17 cellular contexts compared by ENCODE assay signal in genomic region chr4:165756831-165757230, GRCh38.
DNase-seq lines count a peak whose midpoint lies in the region; ATAC-seq and TF ChIP-seq lines count a peak whose summit lies in the region.
"Had no signal": no experiment of that assay in that cellular context is flagged by ENCODE, and none has a peak within 500 bp of the region (broad histone marks: within the 10 kb centered on the region; RNA-seq: fewer than 3 reads in every experiment).

No MANE protein-coding gene starts in this region.

- no peak overlapping the region for H3K4me2 ChIP-seq in neural progenitor cell
- H3K4me2 ChIP-seq in smooth muscle cell = no peak overlapping the region
- H3K4me2 ChIP-seq: A549 had no signal

- H4K20me1 ChIP-seq in neural progenitor cell (ENCODE audit: low read depth) (no peaks in the 10 kb centered on the region), smooth muscle cell (ENCODE audit: low read depth) (no peaks in the 10 kb centered on the region)

- CTCF ChIA-PET in activated CD4-positive, alpha-beta T cell treated with anti-CD3 and anti-CD28 coated beads for 36 hours (lab: Charles Lee) = no interaction called here

- H3F3A ChIP-seq in neural progenitor cell (ENCODE audit: low read depth) = no peaks in the 10 kb centered on the region
- H3F3A ChIP-seq in smooth muscle cell (ENCODE audit: low read depth) = no peaks in the 10 kb centered on the region

- H3K9ac ChIP-seq in iPS-18a (ENCODE audit: low read length) (peak overlapping the region; percentile 36), neural progenitor cell (no peak overlapping the region), smooth muscle cell (ENCODE audit: low read depth) (no peak overlapping the region)

- H2AFZ ChIP-seq in neural progenitor cell (replicated peaks) = peak overlapping the region; percentile 27
- H2AFZ ChIP-seq in smooth muscle cell (ENCODE audit: low read depth) = no peak overlapping the region

- H3K36me3 ChIP-seq in iPS-18a (ENCODE audit: control insufficient read depth, low read depth, low read length) (no peaks in the 10 kb centered on the region), neural progenitor cell (no peaks in the 10 kb centered on the region), smooth muscle cell (ENCODE audit: low read depth) (no peaks in the 10 kb centered on the region)

- DNase-seq in G401 (ENCODE audit: low spot score) (peak; percentile 88), NCI-H69 (lab: John Stamatoyannopoulos, UW) (peak; percentile 47), neural progenitor cell (ENCODE audit: low spot score) (no peak), GM19240 (ENCODE audit: insufficient read length, low spot score) (no peak), smooth muscle cell (lab: John Stamatoyannopoulos, UW; ENCODE audit: unreplicated experiment) (no peak)
- DNase-seq in activated CD4-positive, alpha-beta T cell treated with anti-CD3 and anti-CD28 coated beads for 36 hours = no peak
- DNase-seq: AML-193; Caco-2; CD4-positive, alpha-beta T cell; GDM1; HCEC 1CT; IMR-90 had no signal

- no peaks in the 10 kb centered on the region for H3K36me3 Mint-ChIP-seq in neural progenitor cell
- H3K36me3 Mint-ChIP-seq in activated CD4-positive, alpha-beta T cell treated with anti-CD3 and anti-CD28 coated beads for 36 hours (ENCODE audit: low read depth) = no peaks in the 10 kb centered on the region

- POLR2A ChIA-PET in activated CD4-positive, alpha-beta T cell treated with anti-CD3 and anti-CD28 coated beads for 36 hours (lab: Charles Lee) = no interaction called here

- no peaks in the 10 kb centered on the region for H3K27me3 ChIP-seq in iPS-18a (ENCODE audit: control insufficient read depth, insufficient read depth, low read length)
- no peaks in the 10 kb centered on the region for H3K27me3 ChIP-seq in neural progenitor cell
- no peaks in the 10 kb centered on the region for H3K27me3 ChIP-seq in smooth muscle cell (ENCODE audit: low read depth)

- intact Hi-C loops in activated CD4-positive, alpha-beta T cell treated with anti-CD3 and anti-CD28 coated beads for 36 hours (cut with DNase I, micrococcal nuclease) = no loop called here

- H3K4me3 ChIP-seq in iPS-18a (ENCODE audit: low read length) = no peak overlapping the region
- H3K4me3 ChIP-seq in neural progenitor cell = no peak overlapping the region
- H3K4me3 ChIP-seq in smooth muscle cell = no peak overlapping the region
- H3K4me3 ChIP-seq: A549 had no signal

- no peak overlapping the region for H3K4me3 Mint-ChIP-seq in neural progenitor cell
- no peak overlapping the region for H3K4me3 Mint-ChIP-seq in activated CD4-positive, alpha-beta T cell treated with anti-CD3 and anti-CD28 coated beads for 36 hours
- H3K4me3 Mint-ChIP-seq: CD4-positive, alpha-beta T cell had no signal

- H3K27ac Mint-ChIP-seq in neural progenitor cell = peak overlapping the region; percentile 72
- H3K27ac Mint-ChIP-seq in activated CD4-positive, alpha-beta T cell treated with anti-CD3 and anti-CD28 coated beads for 36 hours = no peak overlapping the region
- H3K27ac Mint-ChIP-seq: CD4-positive, alpha-beta T cell had no signal

- H3K79me2 ChIP-seq in neural progenitor cell (ENCODE audit: low read depth) = no peaks in the 10 kb centered on the region
- no peaks in the 10 kb centered on the region for H3K79me2 ChIP-seq in smooth muscle cell (ENCODE audit: low read depth)

- in situ Hi-C loops in G401 (cut with HindIII; ENCODE audit: low sequenced_read_pairs) = no loop called here

- H3K4me1 ChIP-seq in iPS-18a (ENCODE audit: control insufficient read depth, low read depth, low read length) (peaks cover 35% of the 10 kb centered on the region), neural progenitor cell (peaks cover 12% of the 10 kb centered on the region), smooth muscle cell (ENCODE audit: low read depth) (no peaks in the 10 kb centered on the region)
- H3K4me1 ChIP-seq: A549, Caco-2 had no signal

- ATAC-seq in activated CD4-positive, alpha-beta T cell treated with anti-CD3 and anti-CD28 coated beads for 36 hours = no peak
- ATAC-seq: A549 had no signal

- H3K4me1 Mint-ChIP-seq in neural progenitor cell = peaks cover 16% of the 10 kb centered on the region
- no peaks in the 10 kb centered on the region for H3K4me1 Mint-ChIP-seq in activated CD4-positive, alpha-beta T cell treated with anti-CD3 and anti-CD28 coated beads for 36 hours

- H3K27ac ChIP-seq in iPS-18a (ENCODE audit: low read length) (no peak overlapping the region), neural progenitor cell (no peak overlapping the region), smooth muscle cell (ENCODE audit: low read depth) (no peak overlapping the region)
- H3K27ac ChIP-seq: 22Rv1, A549, C4-2B, HL-60 had no signal

- no peaks in the 10 kb centered on the region for H3K9me3 Mint-ChIP-seq in neural progenitor cell
- H3K9me3 Mint-ChIP-seq in activated CD4-positive, alpha-beta T cell treated with anti-CD3 and anti-CD28 coated beads for 36 hours (ENCODE audit: low read depth) = no peaks in the 10 kb centered on the region

- H3K9me3 ChIP-seq in iPS-18a (ENCODE audit: control insufficient read depth, low read depth, low read length) (no peaks in the 10 kb centered on the region), neural progenitor cell (ENCODE audit: low read depth) (no peaks in the 10 kb centered on the region), smooth muscle cell (replicated peaks; ENCODE audit: low read depth) (no peaks in the 10 kb centered on the region)
- H3K9me3 ChIP-seq: A549, Caco-2 had no signal

- H3K27me3 Mint-ChIP-seq in neural progenitor cell (ENCODE audit: insufficient read depth, low read depth) = no peaks in the 10 kb centered on the region
- no peaks in the 10 kb centered on the region for H3K27me3 Mint-ChIP-seq in activated CD4-positive, alpha-beta T cell treated with anti-CD3 and anti-CD28 coated beads for 36 hours
- H3K27me3 Mint-ChIP-seq: CD4-positive, alpha-beta T cell had no signal

- TF ChIP-seq CTCF in neural progenitor cell (IDR thresholded peaks at IDR 0.05) (no peak), smooth muscle cell (IDR thresholded peaks at IDR 0.05; ENCODE audit: borderline replicate concordance, insufficient read depth, poor library complexity, severe bottlenecking) (no peak)

- 81% methylated on average over 1 of the region's 1 CpG for WGBS in smooth muscle cell (ENCODE audit: low lambda C conversion rate)

Comparison
In these comparisons a context has a peak if more than half of its experiments do, and no peak if none do; other contexts are left out.
1. DNase-seq: peak in G401 (single experiment) and NCI-H69 (single experiment); none in neural progenitor cell (single experiment), activated CD4-positive, alpha-beta T cell treated with anti-CD3 and anti-CD28 coated beads for 36 hours (single experiment), GM19240 (single experiment) and smooth muscle cell (single experiment).